Comparison of ENCODE assay signal across 10 cellular contexts in the genomic region with DNA sequence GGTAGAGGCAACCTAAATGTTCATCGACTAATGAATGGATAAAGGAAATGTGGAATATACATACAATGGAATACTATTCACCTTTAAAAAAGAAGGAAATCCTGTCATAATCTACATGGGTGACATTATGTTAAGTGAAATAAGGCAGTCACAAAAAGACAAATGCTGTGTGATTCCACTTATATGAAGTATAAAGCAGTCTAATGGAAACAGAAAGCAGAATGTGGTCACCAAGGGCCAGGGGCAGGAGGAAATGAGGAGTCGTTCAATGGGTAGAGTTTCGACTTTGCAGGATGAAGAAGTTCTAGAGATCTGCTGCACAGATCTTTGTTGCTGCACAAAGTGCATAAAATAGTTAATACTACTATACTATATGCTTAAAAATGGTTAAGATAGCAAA. TPM values are rescaled to one million over a fixed set of nuclear protein-coding genes. Genes with fewer than 3 reads are reported as not detected.
DNase-seq lines count a peak whose midpoint lies in the region; ATAC-seq, FAIRE-seq and TF ChIP-seq lines count a peak whose summit lies in the region.
"Had no signal": no experiment of that assay in that cellular context is flagged by ENCODE, and none has a peak within 500 bp of the region (broad histone marks: within the 10 kb centered on the region; RNA-seq: fewer than 3 reads in every experiment).

No MANE protein-coding gene starts in this region.

- no peaks in the 10 kb centered on the region for H4K20me1 ChIP-seq in DND-41 (ENCODE audit: insufficient read depth, low read length)

- ATAC-seq in DND-41 (ENCODE audit: insufficient read depth, low read depth) (peak; percentile 85), GM19463 (IDR thresholded peaks at IDR 0.05; ENCODE audit: unreplicated experiment) (peak; percentile 61), HG03354 (IDR thresholded peaks at IDR 0.05; ENCODE audit: poor library complexity, severe bottlenecking, unreplicated experiment) (peak; percentile 77)
- peak; percentile 71 for ATAC-seq in activated T-helper 17 cell treated with anti-CD3 and anti-CD28 coated beads, Interleukin-2, amount 50 U/mL, for 72 hours (replicated peaks)

- H3K4me1 ChIP-seq in DND-41 (ENCODE audit: insufficient read depth, low read length) = peaks cover 80% of the 10 kb centered on the region

- H3K79me2 ChIP-seq in DND-41 (ENCODE audit: insufficient read depth, low read length) = peaks cover 94% of the 10 kb centered on the region

- peak overlapping the region; percentile 78 for H3K27ac ChIP-seq in DND-41 (ENCODE audit: low read length)
- H3K27ac ChIP-seq: thoracic aorta had no signal

- no peaks in the 10 kb centered on the region for H3K9me3 ChIP-seq in DND-41 (ENCODE audit: insufficient read depth, low read length, severe bottlenecking)
- H3K9me3 ChIP-seq: thoracic aorta had no signal

- H3K4me3 Mint-ChIP-seq in activated T-helper 17 cell treated with anti-CD3 and anti-CD28 coated beads, Interleukin-2, amount 50 U/mL, for 72 hours = peak overlapping the region; percentile 39

- TF ChIP-seq CTCF in DND-41 (IDR thresholded peaks at IDR 0.05; ENCODE audit: borderline replicate concordance, extremely low read depth, low read length, poor library complexity, severe bottlenecking) = no peak

- DNase-seq in DND-41 = peak; percentile 77
- no peak for DNase-seq in NCI-H1092 treated with DMSO at 0.1 percent for 48 hours (lab: John Stamatoyannopoulos, UW)
- DNase-seq in G401 (ENCODE audit: low spot score) = no peak
- no peak for DNase-seq in Ammon's horn (ENCODE audit: low spot score)
- no peak for DNase-seq in urothelium cell line (ENCODE audit: low spot score)
- DNase-seq: dorsolateral prefrontal cortex had no signal

- peak overlapping the region; percentile 50 for H3K4me2 ChIP-seq in DND-41 (ENCODE audit: insufficient read depth, low read length)

- peak overlapping the region; percentile 3 for H3K27ac Mint-ChIP-seq in activated T-helper 17 cell treated with anti-CD3 and anti-CD28 coated beads, Interleukin-2, amount 50 U/mL, for 72 hours

- H3K27me3 Mint-ChIP-seq in activated T-helper 17 cell treated with anti-CD3 and anti-CD28 coated beads, Interleukin-2, amount 50 U/mL, for 72 hours = no peaks in the 10 kb centered on the region

- H3K36me3 ChIP-seq in DND-41 (ENCODE audit: insufficient read depth, low read length) = no peaks in the 10 kb centered on the region
- H3K36me3 ChIP-seq: thoracic aorta had no signal

- no peaks in the 10 kb centered on the region for H3K27me3 ChIP-seq in DND-41 (ENCODE audit: insufficient read depth, low read length, poor library complexity)
- H3K27me3 ChIP-seq: dorsolateral prefrontal cortex had no signal

- FAIRE-seq in urothelium cell line (lab: Jason Lieb, UNC) = no peak

- peaks cover 41% of the 10 kb centered on the region for H3K4me1 Mint-ChIP-seq in activated T-helper 17 cell treated with anti-CD3 and anti-CD28 coated beads, Interleukin-2, amount 50 U/mL, for 72 hours

- in situ Hi-C loops in G401 (cut with HindIII; ENCODE audit: low sequenced_read_pairs) = no loop called here

- peak overlapping the region; percentile 27; the same call in 1 of the 2 replicates for H3K9ac ChIP-seq in DND-41 (ENCODE audit: low read depth, low read length)

- no peaks in the 10 kb centered on the region for H3K36me3 Mint-ChIP-seq in activated T-helper 17 cell treated with anti-CD3 and anti-CD28 coated beads, Interleukin-2, amount 50 U/mL, for 72 hours (ENCODE audit: low read depth)

- no peaks in the 10 kb centered on the region for H3K9me3 Mint-ChIP-seq in activated T-helper 17 cell treated with anti-CD3 and anti-CD28 coated beads, Interleukin-2, amount 50 U/mL, for 72 hours

- H3K4me3 ChIP-seq in DND-41 (ENCODE audit: low read depth in 1 of 2, low read length in 2 of 2) = peak overlapping the region in 1 of 2 experiments; percentile 30; a peak in 2 of 4 replicates
- H3K4me3 ChIP-seq: dorsolateral prefrontal cortex, thoracic aorta had no signal

- H2AFZ ChIP-seq in DND-41 (ENCODE audit: low read depth, low read length) = no peak overlapping the region

RNA-seq across cellular contexts. Expression of gene DIPK1A, which starts 7.8 kb away (rescaled TPM):
- 1 to 10 TPM; 6.5 to 8.6 TPM for total RNA-seq in activated T-helper 17 cell treated with anti-CD3 and anti-CD28 coated beads, Interleukin-2, amount 50 U/mL, for 72 hours
- 3.2 and 4.2 TPM in 2 replicates for total RNA-seq in G401 (2014; rRNA removed; shearing (Covaris generic))
